In genomic region chr15:34330279-34330678, GRCh38 we compare ENCODE assay signal across 28 cellular contexts. TPM values are rescaled to one million over a fixed set of nuclear protein-coding genes. Genes with fewer than 3 reads are reported as not detected.
DNase-seq lines count a peak whose midpoint lies in the region; ATAC-seq and TF ChIP-seq lines count a peak whose summit lies in the region.
"Had no signal": no experiment of that assay in that cellular context is flagged by ENCODE, and none has a peak within 500 bp of the region (broad histone marks: within the 10 kb centered on the region; RNA-seq: fewer than 3 reads in every experiment).

No MANE protein-coding gene starts in this region.

- peak overlapping the region; percentile 8 for H3K4me3 Mint-ChIP-seq in T-helper 2 cell treated with Interferon-gamma antibody and Interleukin-4, amounts not matched to agents 5 μg/mL and 100 μg/mL, for 36 hours
- H3K4me3 Mint-ChIP-seq in CD4-positive, alpha-beta T cell: peak overlapping the region; percentile 34
- H3K4me3 Mint-ChIP-seq in activated CD8-positive, alpha-beta T cell treated with anti-CD3 and anti-CD28 coated beads for 36 hours: no peak overlapping the region
- peak overlapping the region in 8 of 10 donors; percentile 39 to 79 (median 60) for H3K4me3 Mint-ChIP-seq in naive thymus-derived CD4-positive, alpha-beta T cell
- H3K4me3 Mint-ChIP-seq in progenitor cell of endocrine pancreas (ENCODE audit: low read depth): no peak overlapping the region
- H3K4me3 Mint-ChIP-seq: effector memory CD8-positive, alpha-beta T cell had no signal

- DNase-seq in T-helper 2 cell treated with Interferon-gamma antibody and Interleukin-4, amounts not matched to agents 5 μg/mL and 100 μg/mL, for 36 hours (ENCODE audit: low spot score): no peak
- no peak for DNase-seq in T-helper 2 cell
- DNase-seq in CD4-positive, alpha-beta T cell: no peak
- no peak for DNase-seq in activated CD8-positive, alpha-beta T cell treated with anti-CD3 and anti-CD28 coated beads for 36 hours
- no peak for DNase-seq in naive thymus-derived CD4-positive, alpha-beta T cell
- DNase-seq in stomach: no peak
- no peak for DNase-seq in sigmoid colon
- no peak for DNase-seq in progenitor cell of endocrine pancreas (ENCODE audit: low spot score, unreplicated experiment)
- DNase-seq: 8988T; activated CD4-positive, CD25-positive, alpha-beta regulatory T cell treated with anti-CD3 and anti-CD28 coated beads, Interleukin-2, amount 50 U/mL, for 72 hours; activated gamma-delta T cell; COR-L47; DMS79; effector memory CD8-positive, alpha-beta T cell; foreskin keratinocyte; left colon; mesendoderm; NCI-H1436; PC-3; Right ventricle myocardium superior; stimulated activated CD4-positive, alpha-beta T cell treated with anti-CD3 and anti-CD28 coated beads, Interleukin-4, amount 100 ng/mL, for 1 hour; transverse colon had no signal

- H3K27me3 Mint-ChIP-seq in T-helper 2 cell treated with Interferon-gamma antibody and Interleukin-4, amounts not matched to agents 5 μg/mL and 100 μg/mL, for 36 hours (ENCODE audit: low read depth): no peaks in the 10 kb centered on the region
- no peaks in the 10 kb centered on the region for H3K27me3 Mint-ChIP-seq in CD4-positive, alpha-beta T cell
- no peaks in the 10 kb centered on the region for H3K27me3 Mint-ChIP-seq in activated CD8-positive, alpha-beta T cell treated with anti-CD3 and anti-CD28 coated beads for 36 hours
- no peaks in the 10 kb centered on the region for H3K27me3 Mint-ChIP-seq in naive thymus-derived CD4-positive, alpha-beta T cell
- no peaks in the 10 kb centered on the region for H3K27me3 Mint-ChIP-seq in progenitor cell of endocrine pancreas
- H3K27me3 Mint-ChIP-seq: effector memory CD8-positive, alpha-beta T cell had no signal

- H3K4me3 ChIP-seq in naive thymus-derived CD4-positive, alpha-beta T cell (ENCODE audit: low read length): no peak overlapping the region
- H3K4me3 ChIP-seq in stomach: no peak overlapping the region
- no peak overlapping the region for H3K4me3 ChIP-seq in sigmoid colon
- H3K4me3 ChIP-seq: coronary artery, right atrium auricular region, transverse colon had no signal

- TF ChIP-seq CTCF in CD4-positive, alpha-beta T cell (IDR thresholded peaks at IDR 0.05): no peak
- TF ChIP-seq CTCF in activated CD8-positive, alpha-beta T cell treated with anti-CD3 and anti-CD28 coated beads for 36 hours (IDR thresholded peaks at IDR 0.05): no peak
- TF ChIP-seq CTCF in stomach (IDR thresholded peaks at IDR 0.05) (no peak), sigmoid colon (IDR thresholded peaks at IDR 0.05) (no peak), progenitor cell of endocrine pancreas (IDR thresholded peaks at IDR 0.05; ENCODE audit: unreplicated experiment) (no peak)

- H3K27me3 ChIP-seq in CD4-positive, alpha-beta T cell (ENCODE audit: control insufficient read depth, insufficient read depth, low read length): no peaks in the 10 kb centered on the region
- no peaks in the 10 kb centered on the region for H3K27me3 ChIP-seq in naive thymus-derived CD4-positive, alpha-beta T cell (ENCODE audit: control insufficient read depth in 2 of 2, insufficient read depth in 2 of 2, low read length in 2 of 2)
- no peaks in the 10 kb centered on the region for H3K27me3 ChIP-seq in stomach
- H3K27me3 ChIP-seq in sigmoid colon: no peaks in the 10 kb centered on the region
- H3K27me3 ChIP-seq: foreskin keratinocyte, right atrium auricular region, transverse colon had no signal

- peaks cover 14% of the 10 kb centered on the region for H3K36me3 Mint-ChIP-seq in T-helper 2 cell treated with Interferon-gamma antibody and Interleukin-4, amounts not matched to agents 5 μg/mL and 100 μg/mL, for 36 hours (ENCODE audit: low read depth)
- peaks cover 10% of the 10 kb centered on the region for H3K36me3 Mint-ChIP-seq in CD4-positive, alpha-beta T cell (ENCODE audit: low read depth)
- peaks cover 11% of the 10 kb centered on the region for H3K36me3 Mint-ChIP-seq in activated CD8-positive, alpha-beta T cell treated with anti-CD3 and anti-CD28 coated beads for 36 hours (ENCODE audit: low read depth)
- peaks cover 0 to 1% (median 0%) of the 10 kb centered on the region in 5 donors for H3K36me3 Mint-ChIP-seq in naive thymus-derived CD4-positive, alpha-beta T cell
- peaks cover 1% of the 10 kb centered on the region for H3K36me3 Mint-ChIP-seq in progenitor cell of endocrine pancreas (ENCODE audit: insufficient read depth)

- peak overlapping the region; percentile 46 for H3K27ac Mint-ChIP-seq in T-helper 2 cell treated with Interferon-gamma antibody and Interleukin-4, amounts not matched to agents 5 μg/mL and 100 μg/mL, for 36 hours
- H3K27ac Mint-ChIP-seq in CD4-positive, alpha-beta T cell: peak overlapping the region; percentile 82
- H3K27ac Mint-ChIP-seq in activated CD8-positive, alpha-beta T cell treated with anti-CD3 and anti-CD28 coated beads for 36 hours: peak overlapping the region; percentile 71
- H3K27ac Mint-ChIP-seq in naive thymus-derived CD4-positive, alpha-beta T cell: peak overlapping the region; percentile 4 to 98 (median 86)
- no peak overlapping the region for H3K27ac Mint-ChIP-seq in progenitor cell of endocrine pancreas
- H3K27ac Mint-ChIP-seq: effector memory CD8-positive, alpha-beta T cell had no signal

- no peaks in the 10 kb centered on the region for H3K9me3 Mint-ChIP-seq in T-helper 2 cell treated with Interferon-gamma antibody and Interleukin-4, amounts not matched to agents 5 μg/mL and 100 μg/mL, for 36 hours
- H3K9me3 Mint-ChIP-seq in CD4-positive, alpha-beta T cell: no peaks in the 10 kb centered on the region
- no peaks in the 10 kb centered on the region for H3K9me3 Mint-ChIP-seq in activated CD8-positive, alpha-beta T cell treated with anti-CD3 and anti-CD28 coated beads for 36 hours
- H3K9me3 Mint-ChIP-seq in naive thymus-derived CD4-positive, alpha-beta T cell: no peaks in the 10 kb centered on the region
- no peaks in the 10 kb centered on the region for H3K9me3 Mint-ChIP-seq in progenitor cell of endocrine pancreas (ENCODE audit: low read depth)
- H3K9me3 Mint-ChIP-seq: effector memory CD8-positive, alpha-beta T cell had no signal

- no peak overlapping the region for H3K27ac ChIP-seq in CD4-positive, alpha-beta T cell (ENCODE audit: low read depth, low read length)
- peak overlapping the region; percentile 65 for H3K27ac ChIP-seq in naive thymus-derived CD4-positive, alpha-beta T cell (ENCODE audit: low read depth, low read length)
- H3K27ac ChIP-seq in stomach (no peak overlapping the region), sigmoid colon (no peak overlapping the region)
- H3K27ac ChIP-seq: coronary artery, foreskin keratinocyte, right atrium auricular region, transverse colon had no signal

- H3K4me1 Mint-ChIP-seq in T-helper 2 cell treated with Interferon-gamma antibody and Interleukin-4, amounts not matched to agents 5 μg/mL and 100 μg/mL, for 36 hours (ENCODE audit: low read depth): peaks cover 61% of the 10 kb centered on the region
- peaks cover 84% of the 10 kb centered on the region for H3K4me1 Mint-ChIP-seq in CD4-positive, alpha-beta T cell (ENCODE audit: low read depth)
- H3K4me1 Mint-ChIP-seq in activated CD8-positive, alpha-beta T cell treated with anti-CD3 and anti-CD28 coated beads for 36 hours (ENCODE audit: low read depth): peaks cover 81% of the 10 kb centered on the region
- peaks cover 40 to 98% (median 80%) of the 10 kb centered on the region in 7 donors for H3K4me1 Mint-ChIP-seq in naive thymus-derived CD4-positive, alpha-beta T cell
- peaks cover 3% of the 10 kb centered on the region for H3K4me1 Mint-ChIP-seq in progenitor cell of endocrine pancreas (ENCODE audit: low read depth)

- no peaks in the 10 kb centered on the region for H3K9me3 ChIP-seq in CD4-positive, alpha-beta T cell (ENCODE audit: control insufficient read depth, low read length)
- no peaks in the 10 kb centered on the region for H3K9me3 ChIP-seq in naive thymus-derived CD4-positive, alpha-beta T cell (ENCODE audit: control insufficient read depth in 2 of 3, low read length in 3 of 3)
- H3K9me3 ChIP-seq in stomach: no peaks in the 10 kb centered on the region
- H3K9me3 ChIP-seq in sigmoid colon: no peaks in the 10 kb centered on the region
- H3K9me3 ChIP-seq: right atrium auricular region, transverse colon had no signal

- intact Hi-C loops in CD4-positive, alpha-beta T cell (cut with DNase I, micrococcal nuclease): loop anchor here in 1 of 2 experiments (1.0 to 5.0 kb wide), 3 partner anchors 12 to 73 kb away; partner anchors contain the start of gene LPCAT4
- intact Hi-C loops in activated CD8-positive, alpha-beta T cell treated with anti-CD3 and anti-CD28 coated beads for 36 hours (cut with micrococcal nuclease): loop anchor here (10.0 kb wide), 1 partner anchor 255 kb away; the partner anchor contains the start of gene GOLGA8B
- intact Hi-C loops in naive thymus-derived CD4-positive, alpha-beta T cell (cut with micrococcal nuclease): loop anchor here in 1 of 2 donors (10.0 kb wide), 2 partner anchors 165 to 255 kb away; partner anchors contain the start of gene GOLGA8B
- intact Hi-C loops in stomach (cut with DNase I; ENCODE audit: low total_unique reads): no loop called here
- intact Hi-C loops in sigmoid colon (cut with DNase I): loop anchor here (10.0 kb wide), 1 partner anchor 1215 kb away; the partner anchor contains the start of gene DPH6

- no peak for TF ChIP-seq EP300 in stomach (IDR thresholded peaks at IDR 0.05)
- TF ChIP-seq EP300 in sigmoid colon (IDR thresholded peaks at IDR 0.05): no peak

- CTCF ChIA-PET in CD4-positive, alpha-beta T cell (lab: Charles Lee): interaction anchor here (0.9 to 3.3 kb wide), 3 partner anchors 10 to 21 kb away, joined by 3 to 14 read pairs (median 3); partner anchors contain the start of genes NOP10 and NUTM1
- CTCF ChIA-PET in activated CD8-positive, alpha-beta T cell treated with anti-CD3 and anti-CD28 coated beads for 36 hours (lab: Charles Lee): interaction anchor here (0.9 to 6.4 kb wide), 6 partner anchors 8 to 88 kb away, joined by 3 to 34 read pairs (median 24); partner anchors contain the start of genes LPCAT4, NOP10 and NUTM1
- CTCF ChIA-PET in naive thymus-derived CD4-positive, alpha-beta T cell (lab: Charles Lee): interaction anchor here (0.9 to 4.4 kb wide), 4 partner anchors 8 to 37 kb away, joined by 4 to 30 read pairs (median 8); partner anchors contain the start of genes LPCAT4 and SLC12A6

- TF ChIP-seq POLR2A in stomach (IDR thresholded peaks at IDR 0.05) (no peak), sigmoid colon (IDR thresholded peaks at IDR 0.05) (no peak)

- H3K36me3 ChIP-seq in naive thymus-derived CD4-positive, alpha-beta T cell (ENCODE audit: control insufficient read depth in 2 of 3, insufficient read depth in 3 of 3, low read length in 3 of 3): no peaks in the 10 kb centered on the region
- H3K36me3 ChIP-seq in stomach (peaks cover 0 to 6% (median 0%) of the 10 kb centered on the region in 4 donors), sigmoid colon (peaks cover 0 to 6% (median 0%) of the 10 kb centered on the region in 4 donors)
- H3K36me3 ChIP-seq: right atrium auricular region, transverse colon had no signal

- H3K4me1 ChIP-seq in naive thymus-derived CD4-positive, alpha-beta T cell (ENCODE audit: control insufficient read depth in 2 of 2, insufficient read depth in 2 of 2, low read length in 2 of 2): peaks cover 31 to 64% of the 10 kb centered on the region in 2 donors
- H3K4me1 ChIP-seq in stomach (peaks cover 0 to 28% (median 5%) of the 10 kb centered on the region in 4 donors), sigmoid colon (peaks cover 0 to 10% (median 3%) of the 10 kb centered on the region in 4 donors)

- WGBS in stomach, 5 donors: 92 to 99% (median 94%) methylated on average over 5 of the region's 5 CpGs
- 92 to 94% methylated on average over 5 of the region's 5 CpGs for whole genome bisulfite sequencing in sigmoid colon, 2 donors

- POLR2A ChIA-PET in CD4-positive, alpha-beta T cell (lab: Charles Lee): interaction anchor here (1.4 to 7.4 kb wide), 5 partner anchors 7 to 229 kb away, joined by 4 to 127 read pairs (median 33); partner anchors contain the start of genes EMC7, LPCAT4, NOP10 and NUTM1
- POLR2A ChIA-PET in activated CD8-positive, alpha-beta T cell treated with anti-CD3 and anti-CD28 coated beads for 36 hours (lab: Charles Lee): interaction anchor here (1.3 to 1.5 kb wide), 2 partner anchors 12 to 13 kb away, joined by 3 to 8 read pairs; partner anchors contain the start of genes NOP10 and NUTM1
- POLR2A ChIA-PET in naive thymus-derived CD4-positive, alpha-beta T cell (lab: Charles Lee): interaction anchor here (0.9 to 4.7 kb wide), 5 partner anchors 8 to 253 kb away, joined by 3 to 82 read pairs (median 6); partner anchors contain the start of genes GOLGA8B, NOP10, NUTM1 and SLC12A6

- no peak for ATAC-seq in CD4-positive, alpha-beta T cell (ENCODE audit: poor library complexity)
- ATAC-seq in activated CD8-positive, alpha-beta T cell treated with anti-CD3 and anti-CD28 coated beads for 36 hours: no peak
- no peak for ATAC-seq in naive thymus-derived CD4-positive, alpha-beta T cell
- ATAC-seq: effector memory CD8-positive, alpha-beta T cell; esophagus mucosa; foreskin keratinocyte; left colon; PC-3 had no signal

RNA-seq across cellular contexts. Expression of gene SLC12A6, which starts 7.3 kb away (rescaled TPM):
- 10 to 100 TPM; 58.5 to 58.7 TPM for total RNA-seq in CD4-positive, alpha-beta T cell
- total RNA-seq in activated CD8-positive, alpha-beta T cell treated with anti-CD3 and anti-CD28 coated beads for 36 hours: 10 to 100 TPM; 22.2 to 24.8 TPM
- 100 to 1,000 TPM in 4 of 5 experiments, 10 to 100 TPM in 1; 39.2 to 122 (median 111) TPM for total RNA-seq in naive thymus-derived CD4-positive, alpha-beta T cell
- 10 to 100 TPM in 1 of 2 donors, 1 to 10 TPM in 1; 9.6 to 13.4 TPM for polyA plus RNA-seq in naive thymus-derived CD4-positive, alpha-beta T cell
- total RNA-seq in stomach (10 to 100 TPM in 4 of 5 donors, 1 to 10 TPM in 1; 7.5 to 63.6 (median 22.8) TPM), sigmoid colon (10 to 100 TPM; 14.3 to 22.7 (median 20.0) TPM), progenitor cell of endocrine pancreas (28.7 and 30.9 TPM in 2 replicates)
- polyA plus RNA-seq in stomach (1 to 10 TPM; 1.4 to 6.0 (median 1.7) TPM), sigmoid colon (10 to 100 TPM in 1 of 3 donors, 1 to 10 TPM in 2; 1.4 to 10.1 (median 2.4) TPM)

RNA-seq across cellular contexts. Expression of gene NOP10, which starts 12.7 kb away (rescaled TPM):
- total RNA-seq in CD4-positive, alpha-beta T cell: 10 to 100 TPM; 44.4 to 44.8 TPM
- total RNA-seq in activated CD8-positive, alpha-beta T cell treated with anti-CD3 and anti-CD28 coated beads for 36 hours: 100 to 1,000 TPM; 225 to 226 TPM
- 100 to 1,000 TPM in 1 of 5 experiments, 10 to 100 TPM in 4; 31.9 to 176 (median 75.7) TPM for total RNA-seq in naive thymus-derived CD4-positive, alpha-beta T cell
- polyA plus RNA-seq in naive thymus-derived CD4-positive, alpha-beta T cell: 100 to 1,000 TPM; 335 to 371 TPM
- total RNA-seq in stomach: 100 to 1,000 TPM in 3 of 5 donors, 10 to 100 TPM in 1, 1 to 10 TPM in 1; 2.9 to 388 (median 118) TPM
- 100 to 1,000 TPM; 268 to 327 (median 313) TPM for polyA plus RNA-seq in stomach
- 100 to 1,000 TPM in 3 of 4 donors, 10 to 100 TPM in 1; 67.6 to 160 (median 118) TPM for total RNA-seq in sigmoid colon
- polyA plus RNA-seq in sigmoid colon: 100 to 1,000 TPM; 245 to 532 (median 425) TPM
- total RNA-seq in progenitor cell of endocrine pancreas: 134 and 139 TPM in 2 replicates

RNA-seq across cellular contexts. Expression of gene NUTM1, which starts 12.8 kb away (rescaled TPM):
- total RNA-seq in CD4-positive, alpha-beta T cell: not detected
- total RNA-seq in activated CD8-positive, alpha-beta T cell treated with anti-CD3 and anti-CD28 coated beads for 36 hours: not detected
- total RNA-seq in naive thymus-derived CD4-positive, alpha-beta T cell: not detected
- not detected for polyA plus RNA-seq in naive thymus-derived CD4-positive, alpha-beta T cell
- total RNA-seq in stomach (not detected), sigmoid colon (not detected), progenitor cell of endocrine pancreas (not detected in 2 replicates)
- polyA plus RNA-seq in stomach (under 1 TPM in 1 of 3 donors, not detected in 2; 0.15 TPM), sigmoid colon (under 1 TPM in 1 of 3 donors, not detected in 2; 0.01 TPM)
- total RNA-seq: esophagus mucosa, foreskin keratinocyte, left colon, myocyte, NCI-H460, osteocyte, right atrium auricular region, Right ventricle myocardium superior, transverse colon had no signal
- polyA plus RNA-seq: foreskin keratinocyte had no signal

RNA-seq across cellular contexts. Expression of gene LPCAT4, which starts 36.7 kb away (rescaled TPM):
- 10 to 100 TPM; 41.0 to 45.2 TPM for total RNA-seq in CD4-positive, alpha-beta T cell
- total RNA-seq in activated CD8-positive, alpha-beta T cell treated with anti-CD3 and anti-CD28 coated beads for 36 hours: 10 to 100 TPM; 55.6 to 56.9 TPM
- 10 to 100 TPM; 40.0 to 95.5 (median 63.4) TPM for total RNA-seq in naive thymus-derived CD4-positive, alpha-beta T cell
- polyA plus RNA-seq in naive thymus-derived CD4-positive, alpha-beta T cell: 10 to 100 TPM; 10.8 to 15.1 TPM
- total RNA-seq in stomach (100 to 1,000 TPM in 3 of 5 donors, 10 to 100 TPM in 2; 26.1 to 206 (median 118) TPM), sigmoid colon (10 to 100 TPM in 3 of 4 donors, 1 to 10 TPM in 1; 9.6 to 25.2 (median 15.6) TPM), progenitor cell of endocrine pancreas (65.7 and 68.2 TPM in 2 replicates)
- polyA plus RNA-seq in stomach (10 to 100 TPM; 11.6 to 62.5 (median 17.6) TPM), sigmoid colon (100 to 1,000 TPM in 1 of 3 donors, 10 to 100 TPM in 2; 24.5 to 122 (median 26.4) TPM)

Comparison
In these comparisons a context has a peak if more than half of its experiments do, and no peak if none do; other contexts are left out.
1. H3K4me3 Mint-ChIP-seq: peak in T-helper 2 cell treated with Interferon-gamma antibody and Interleukin-4, amounts not matched to agents 5 μg/mL and 100 μg/mL, for 36 hours (single experiment), CD4-positive, alpha-beta T cell (single experiment) and naive thymus-derived CD4-positive, alpha-beta T cell (8 of 10); none in activated CD8-positive, alpha-beta T cell treated with anti-CD3 and anti-CD28 coated beads for 36 hours (single experiment) and progenitor cell of endocrine pancreas (single experiment).